Comparison of ENCODE assay signal across 2 cellular contexts in genomic region chr1:11414921-11415538, GRCh38.
TF ChIP-seq lines count a peak whose summit lies in the region.

No MANE protein-coding gene starts in this region.

TF ChIP-seq in HepG2, 621 proteins besides CTCF, POLR2A, EP300 and RAD21 (continued from another document):
- TF ChIP-seq, protein P1, sequence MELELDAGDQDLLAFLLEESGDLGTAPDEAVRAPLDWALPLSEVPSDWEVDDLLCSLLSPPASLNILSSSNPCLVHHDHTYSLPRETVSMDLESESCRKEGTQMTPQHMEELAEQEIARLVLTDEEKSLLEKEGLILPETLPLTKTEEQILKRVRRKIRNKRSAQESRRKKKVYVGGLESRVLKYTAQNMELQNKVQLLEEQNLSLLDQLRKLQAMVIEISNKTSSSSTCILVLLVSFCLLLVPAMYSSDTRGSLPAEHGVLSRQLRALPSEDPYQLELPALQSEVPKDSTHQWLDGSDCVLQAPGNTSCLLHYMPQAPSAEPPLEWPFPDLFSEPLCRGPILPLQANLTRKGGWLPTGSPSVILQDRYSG (CRISPR knock-in tag; IDR thresholded peaks at IDR 0.05): no peak
- TF ChIP-seq AGO2 (optimal IDR thresholded peaks at IDR 0.05; ENCODE audit: low read depth, low read length) (no peak), RCOR2 (CRISPR knock-in tag; IDR thresholded peaks at IDR 0.05) (no peak), POGK (CRISPR knock-in tag; conservative IDR thresholded peaks at IDR 0.05) (no peak), RFX1 (IDR thresholded peaks at IDR 0.05) (no peak), MLLT10 (CRISPR knock-in tag; IDR thresholded peaks at IDR 0.05) (no peak), PLSCR1 (CRISPR knock-in tag; IDR thresholded peaks at IDR 0.05; ENCODE audit: borderline replicate concordance) (no peak), ATF7 (IDR thresholded peaks at IDR 0.05) (no peak), ATF7 (CRISPR knock-in tag; IDR thresholded peaks at IDR 0.05) (no peak)
- TF ChIP-seq, protein P2, sequence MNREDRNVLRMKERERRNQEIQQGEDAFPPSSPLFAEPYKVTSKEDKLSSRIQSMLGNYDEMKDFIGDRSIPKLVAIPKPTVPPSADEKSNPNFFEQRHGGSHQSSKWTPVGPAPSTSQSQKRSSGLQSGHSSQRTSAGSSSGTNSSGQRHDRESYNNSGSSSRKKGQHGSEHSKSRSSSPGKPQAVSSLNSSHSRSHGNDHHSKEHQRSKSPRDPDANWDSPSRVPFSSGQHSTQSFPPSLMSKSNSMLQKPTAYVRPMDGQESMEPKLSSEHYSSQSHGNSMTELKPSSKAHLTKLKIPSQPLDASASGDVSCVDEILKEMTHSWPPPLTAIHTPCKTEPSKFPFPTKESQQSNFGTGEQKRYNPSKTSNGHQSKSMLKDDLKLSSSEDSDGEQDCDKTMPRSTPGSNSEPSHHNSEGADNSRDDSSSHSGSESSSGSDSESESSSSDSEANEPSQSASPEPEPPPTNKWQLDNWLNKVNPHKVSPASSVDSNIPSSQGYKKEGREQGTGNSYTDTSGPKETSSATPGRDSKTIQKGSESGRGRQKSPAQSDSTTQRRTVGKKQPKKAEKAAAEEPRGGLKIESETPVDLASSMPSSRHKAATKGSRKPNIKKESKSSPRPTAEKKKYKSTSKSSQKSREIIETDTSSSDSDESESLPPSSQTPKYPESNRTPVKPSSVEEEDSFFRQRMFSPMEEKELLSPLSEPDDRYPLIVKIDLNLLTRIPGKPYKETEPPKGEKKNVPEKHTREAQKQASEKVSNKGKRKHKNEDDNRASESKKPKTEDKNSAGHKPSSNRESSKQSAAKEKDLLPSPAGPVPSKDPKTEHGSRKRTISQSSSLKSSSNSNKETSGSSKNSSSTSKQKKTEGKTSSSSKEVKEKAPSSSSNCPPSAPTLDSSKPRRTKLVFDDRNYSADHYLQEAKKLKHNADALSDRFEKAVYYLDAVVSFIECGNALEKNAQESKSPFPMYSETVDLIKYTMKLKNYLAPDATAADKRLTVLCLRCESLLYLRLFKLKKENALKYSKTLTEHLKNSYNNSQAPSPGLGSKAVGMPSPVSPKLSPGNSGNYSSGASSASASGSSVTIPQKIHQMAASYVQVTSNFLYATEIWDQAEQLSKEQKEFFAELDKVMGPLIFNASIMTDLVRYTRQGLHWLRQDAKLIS (CRISPR knock-in tag; IDR thresholded peaks at IDR 0.05): no peak
- TF ChIP-seq, protein P3, sequence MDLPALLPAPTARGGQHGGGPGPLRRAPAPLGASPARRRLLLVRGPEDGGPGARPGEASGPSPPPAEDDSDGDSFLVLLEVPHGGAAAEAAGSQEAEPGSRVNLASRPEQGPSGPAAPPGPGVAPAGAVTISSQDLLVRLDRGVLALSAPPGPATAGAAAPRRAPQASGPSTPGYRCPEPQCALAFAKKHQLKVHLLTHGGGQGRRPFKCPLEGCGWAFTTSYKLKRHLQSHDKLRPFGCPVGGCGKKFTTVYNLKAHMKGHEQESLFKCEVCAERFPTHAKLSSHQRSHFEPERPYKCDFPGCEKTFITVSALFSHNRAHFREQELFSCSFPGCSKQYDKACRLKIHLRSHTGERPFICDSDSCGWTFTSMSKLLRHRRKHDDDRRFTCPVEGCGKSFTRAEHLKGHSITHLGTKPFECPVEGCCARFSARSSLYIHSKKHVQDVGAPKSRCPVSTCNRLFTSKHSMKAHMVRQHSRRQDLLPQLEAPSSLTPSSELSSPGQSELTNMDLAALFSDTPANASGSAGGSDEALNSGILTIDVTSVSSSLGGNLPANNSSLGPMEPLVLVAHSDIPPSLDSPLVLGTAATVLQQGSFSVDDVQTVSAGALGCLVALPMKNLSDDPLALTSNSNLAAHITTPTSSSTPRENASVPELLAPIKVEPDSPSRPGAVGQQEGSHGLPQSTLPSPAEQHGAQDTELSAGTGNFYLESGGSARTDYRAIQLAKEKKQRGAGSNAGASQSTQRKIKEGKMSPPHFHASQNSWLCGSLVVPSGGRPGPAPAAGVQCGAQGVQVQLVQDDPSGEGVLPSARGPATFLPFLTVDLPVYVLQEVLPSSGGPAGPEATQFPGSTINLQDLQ (CRISPR knock-in tag; IDR thresholded peaks at IDR 0.05): no peak

TF ChIP-seq in neural cell, 6 proteins besides CTCF, POLR2A, EP300 and RAD21 (continued from another document):
- TF ChIP-seq REST (IDR thresholded peaks at IDR 0.05; ENCODE audit: borderline replicate concordance): no peak
